33 cellular contexts compared by ENCODE assay signal in genomic region chr10:125281091-125281490, GRCh38.
"Had no signal": no experiment of that assay in that cellular context is flagged by ENCODE, and none has a peak within 500 bp of the region (broad histone marks: within the 10 kb centered on the region; RNA-seq: fewer than 3 reads in every experiment).

No MANE protein-coding gene starts in this region.

- H3K4me1 ChIP-seq: adrenal gland, body of pancreas, breast epithelium had no signal

- H3K27me3 ChIP-seq: body of pancreas, brain microvascular endothelial cell, breast epithelium had no signal

- DNase-seq: activated B cell treated with CpG ODN at 0.5 μM for 24 hours; activated CD4-positive, alpha-beta memory T cell treated with anti-CD3 and anti-CD28 coated beads for 36 hours; activated CD4-positive, alpha-beta T cell treated with anti-CD3 and anti-CD28 coated beads for 4 hours; activated CD4-positive, alpha-beta T cell treated with anti-CD3 and anti-CD28 coated beads, Interleukin-2, amount 10 ng/mL, durations not matched to agents 24 days and 14 days; activated CD4-positive, alpha-beta T cell treated with anti-CD3 and anti-CD28 coated beads, Interleukin-2, amount 50 U/mL, for 1 hour; activated CD4-positive, alpha-beta T cell treated with anti-CD3 and anti-CD28 coated beads, Interleukin-2, amount 50 U/mL, for 4 hours; activated CD4-positive, CD25-positive, alpha-beta regulatory T cell treated with anti-CD3 and anti-CD28 coated beads, Interleukin-2, amount 50 U/mL, for 72 hours; activated CD8-positive, alpha-beta memory T cell treated with anti-CD3 and anti-CD28 coated beads, Interleukin-2, amount 50 U/mL, for 4 hours; activated CD8-positive, alpha-beta T cell treated with anti-CD3 and anti-CD28 coated beads for 36 hours; activated effector memory CD4-positive, alpha-beta T cell treated with anti-CD3 and anti-CD28 coated beads, Interleukin-2, amount 50 U/mL, for 16 hours; activated gamma-delta T cell treated with Interleukin-2 at 50 U/mL for 16 hours; activated naive CD4-positive, alpha-beta T cell; activated naive CD4-positive, alpha-beta T cell treated with anti-CD3 and anti-CD28 coated beads for 36 hours; activated naive CD4-positive, alpha-beta T cell treated with anti-CD3 and anti-CD28 coated beads, Interleukin-2, amount 50 U/mL, for 16 hours; activated naive CD8-positive, alpha-beta T cell treated with anti-CD3 and anti-CD28 coated beads for 36 hours; activated T-cell treated with anti-CD3 and anti-CD28 coated beads for 4 hours; activated T-cell treated with anti-CD3 and anti-CD28 coated beads, Interleukin-2, amount 50 U/mL, for 1 hour; activated T-cell treated with anti-CD3 and anti-CD28 coated beads, Interleukin-2, amount 50 U/mL, for 4 hours; activated T-cell treated with anti-CD3 and anti-CD28 coated beads, Interleukin-2, amount 50 U/mL, for 72 hours; amniotic stem cell; aorta; body of pancreas; brain microvascular endothelial cell; central memory CD4-positive, alpha-beta T cell; SW 1271; T-helper 1 cell; T-helper 2 cell; T-helper 9 cell had no signal

- H3K36me3 ChIP-seq: adrenal gland, brain microvascular endothelial cell, breast epithelium had no signal

- ATAC-seq: activated CD8-positive, alpha-beta T cell treated with anti-CD3 and anti-CD28 coated beads for 36 hours; activated naive CD4-positive, alpha-beta T cell treated with anti-CD3 and anti-CD28 coated beads, Interleukin-2, amount 50 U/mL, for 72 hours; activated T-cell treated with anti-CD3 and anti-CD28 coated beads, Interleukin-2, amount 50 U/mL, for 4 hours; activated T-cell treated with anti-CD3 and anti-CD28 coated beads, Interleukin-2, amount 50 U/mL, for 72 hours; activated T-helper 17 cell treated with anti-CD3 and anti-CD28 coated beads, Interleukin-2, amount 50 U/mL, for 72 hours; body of pancreas had no signal

- H3K9me3 ChIP-seq: adrenal gland, breast epithelium had no signal

- H3K27ac ChIP-seq: adrenal gland, body of pancreas, brain microvascular endothelial cell, breast epithelium, VCaP had no signal

- H3K4me3 ChIP-seq: adrenal gland, body of pancreas, breast epithelium had no signal
